11 cellular contexts compared by ENCODE assay signal in the genomic region with DNA sequence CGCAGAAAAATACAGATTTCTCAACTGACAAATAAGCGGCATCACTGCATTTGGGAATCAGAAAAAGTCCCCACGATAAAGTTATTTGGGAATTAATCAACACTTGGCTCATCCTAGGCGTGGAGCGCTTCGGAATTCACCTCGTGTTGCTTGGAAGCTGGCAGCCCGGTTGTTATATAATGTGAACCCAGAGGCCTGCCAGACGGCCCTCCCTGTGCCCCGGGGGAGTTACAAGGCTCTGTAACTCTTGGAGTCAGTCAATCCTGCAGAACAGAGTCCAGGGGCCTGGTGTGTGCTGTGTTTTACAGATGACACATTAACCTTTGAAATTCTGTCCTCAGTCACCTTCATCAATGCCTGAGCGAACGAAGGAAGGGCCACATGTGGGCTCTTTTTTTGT.
DNase-seq lines count a peak whose midpoint lies in the region; ATAC-seq, FAIRE-seq and TF ChIP-seq lines count a peak whose summit lies in the region.
"Had no signal": no experiment of that assay in that cellular context is flagged by ENCODE, and none has a peak within 500 bp of the region (broad histone marks: within the 10 kb centered on the region; RNA-seq: fewer than 3 reads in every experiment).

No MANE protein-coding gene starts in this region.

- TF ChIP-seq POLR2A in prostate gland (IDR thresholded peaks at IDR 0.05) (no peak), GM12891 (IDR thresholded peaks at IDR 0.05; ENCODE audit: low read depth, low read length) (no peak)

- H3K4me1 Mint-ChIP-seq in H9: peaks cover 44% of the 10 kb centered on the region in 2 experiments
- H3K4me1 Mint-ChIP-seq in effector memory CD8-positive, alpha-beta T cell (ENCODE audit: low read depth in 2 of 2): peaks cover 65 to 86% of the 10 kb centered on the region in 2 donors
- peaks cover 94% of the 10 kb centered on the region for H3K4me1 Mint-ChIP-seq in stimulated activated naive CD8-positive, alpha-beta T cell treated with anti-CD3 and anti-CD28 coated beads, Interleukin-15, amount 100 ng/mL, for 72 hours

- H3K4me3 ChIP-seq in liver (ENCODE audit: low read depth in 1 of 3, low read length in 3 of 3): no peak overlapping the region
- H3K4me3 ChIP-seq in prostate gland: no peak overlapping the region

- no peak overlapping the region for H3K56ac ChIP-seq in H9 (ENCODE audit: insufficient read length, low read depth, low read length)

- H3K4me3 Mint-ChIP-seq in H9: no peak overlapping the region
- H3K4me3 Mint-ChIP-seq in effector memory CD8-positive, alpha-beta T cell: no peak overlapping the region
- no peak overlapping the region for H3K4me3 Mint-ChIP-seq in stimulated activated naive CD8-positive, alpha-beta T cell treated with anti-CD3 and anti-CD28 coated beads, Interleukin-15, amount 100 ng/mL, for 72 hours

- H3K23me2 ChIP-seq in H9 (ENCODE audit: insufficient read length, low read depth, low read length, poor library complexity, severe bottlenecking): no peaks in the 10 kb centered on the region

- H2BK120ac ChIP-seq in H9 (ENCODE audit: low read depth, low read length, poor library complexity, severe bottlenecking): no peak overlapping the region

- no peak for TF ChIP-seq CTCF in H9 (conservative IDR thresholded peaks at IDR 0.05)
- TF ChIP-seq CTCF in liver (IDR thresholded peaks at IDR 0.05; ENCODE audit: low read depth, low read length, missing input control): no peak
- no peak for TF ChIP-seq CTCF in prostate gland (IDR thresholded peaks at IDR 0.05)

- no peaks in the 10 kb centered on the region for H3K27me3 Mint-ChIP-seq in H9 (ENCODE audit: low read depth)
- no peaks in the 10 kb centered on the region for H3K27me3 Mint-ChIP-seq in effector memory CD8-positive, alpha-beta T cell
- H3K27me3 Mint-ChIP-seq in stimulated activated naive CD8-positive, alpha-beta T cell treated with anti-CD3 and anti-CD28 coated beads, Interleukin-15, amount 100 ng/mL, for 72 hours: no peaks in the 10 kb centered on the region

- H4K91ac ChIP-seq in H9 (ENCODE audit: insufficient read length, low read depth, low read length): no peak overlapping the region

- no peaks in the 10 kb centered on the region for H3K9me3 Mint-ChIP-seq in H9
- no peaks in the 10 kb centered on the region for H3K9me3 Mint-ChIP-seq in effector memory CD8-positive, alpha-beta T cell
- H3K9me3 Mint-ChIP-seq in stimulated activated naive CD8-positive, alpha-beta T cell treated with anti-CD3 and anti-CD28 coated beads, Interleukin-15, amount 100 ng/mL, for 72 hours: peaks cover 0 to 6% of the 10 kb centered on the region in 2 donors

- WGBS in H9 (ENCODE audit: extremely low coverage, insufficient read length, low lambda C conversion rate): no CpG with 5 or more reads among the region's 12 CpGs
- 42% methylated on average over 12 of the region's 12 CpGs for WGBS in liver
- WGBS in prostate gland: 39% methylated on average over 12 of the region's 12 CpGs

- peaks cover 0 to 6% (median 1%) of the 10 kb centered on the region in 3 experiments; a peak in 2 of 7 replicates for H3K36me3 Mint-ChIP-seq in H9 (ENCODE audit: insufficient read depth in 1 of 3, low read depth in 3 of 3)
- peaks cover 31% of the 10 kb centered on the region for H3K36me3 Mint-ChIP-seq in effector memory CD8-positive, alpha-beta T cell (ENCODE audit: insufficient read depth)

- DNase-seq in H9: peak; percentile 35
- DNase-seq in effector memory CD8-positive, alpha-beta T cell: no peak
- no peak for DNase-seq in stimulated activated naive CD8-positive, alpha-beta T cell treated with anti-CD3 and anti-CD28 coated beads, Interleukin-15, amount 100 ng/mL, for 72 hours
- no peak for DNase-seq in prostate gland (ENCODE audit: low spot score)
- no peak for DNase-seq in GM12891 (ENCODE audit: insufficient read length, low spot score)
- DNase-seq: stimulated activated CD4-positive, alpha-beta T cell treated with anti-CD3 and anti-CD28 coated beads, Interleukin-4, amount 100 ng/mL, for 1 hour had no signal

- H3K36me3 ChIP-seq in liver (ENCODE audit: control insufficient read depth in 4 of 4, insufficient read depth in 3 of 4, low read depth in 1 of 4, low read length in 3 of 4) (no peaks in the 10 kb centered on the region), prostate gland (no peaks in the 10 kb centered on the region)

- H3K4ac ChIP-seq in H9 (ENCODE audit: low read depth, low read length): no peak overlapping the region

- no peak overlapping the region for H4K8ac ChIP-seq in H9 (replicated peaks; ENCODE audit: insufficient read length, low read depth, low read length)

- H3K9me3 ChIP-seq in H9 (ENCODE audit: control insufficient read depth, low read depth, low read length): no peaks in the 10 kb centered on the region
- no peaks in the 10 kb centered on the region for H3K9me3 ChIP-seq in liver (ENCODE audit: control insufficient read depth in 4 of 4, low read length in 3 of 4)
- no peaks in the 10 kb centered on the region for H3K9me3 ChIP-seq in prostate gland

- peaks cover 10% of the 10 kb centered on the region; the same call in 1 of the 2 replicates for H3K79me2 ChIP-seq in H9 (ENCODE audit: insufficient read depth, low read length)

- H3K27ac ChIP-seq in H9 (ENCODE audit: insufficient read length, low read depth, low read length) (no peak overlapping the region), liver (ENCODE audit: low read depth in 1 of 2, low read length in 2 of 2) (no peak overlapping the region), prostate gland (no peak overlapping the region)

- H3K18ac ChIP-seq in H9 (ENCODE audit: insufficient read length, low read depth, low read length): no peak overlapping the region

- ATAC-seq in effector memory CD8-positive, alpha-beta T cell (replicated peaks): no peak
- ATAC-seq in stimulated activated naive CD8-positive, alpha-beta T cell treated with anti-CD3 and anti-CD28 coated beads, Interleukin-15, amount 100 ng/mL, for 72 hours: no peak
- ATAC-seq in HG03039 (IDR thresholded peaks at IDR 0.05; ENCODE audit: unreplicated experiment): no peak
- no peak for ATAC-seq in GM19467 (IDR thresholded peaks at IDR 0.05; ENCODE audit: unreplicated experiment)

- H3K4me2 ChIP-seq in H9 (ENCODE audit: insufficient read depth, insufficient read length, low read length): no peak overlapping the region

- no peak overlapping the region for H2BK20ac ChIP-seq in H9 (ENCODE audit: low read depth, low read length, poor library complexity, severe bottlenecking)

- H3K27ac Mint-ChIP-seq in H9: peak overlapping the region in 2 of 3 experiments; percentile 49 to 52; a peak in 2 of 7 replicates
- H3K27ac Mint-ChIP-seq in effector memory CD8-positive, alpha-beta T cell: peak overlapping the region; percentile 95 to 97
- H3K27ac Mint-ChIP-seq in stimulated activated naive CD8-positive, alpha-beta T cell treated with anti-CD3 and anti-CD28 coated beads, Interleukin-15, amount 100 ng/mL, for 72 hours: peak overlapping the region; percentile 19 to 57

- no peaks in the 10 kb centered on the region for H4K20me1 ChIP-seq in H9 (ENCODE audit: control insufficient read depth, insufficient read depth, insufficient read length)

- H2AFZ ChIP-seq in H9 (ENCODE audit: low read length): no peak overlapping the region

- FAIRE-seq in GM12891 (lab: Jason Lieb, UNC): no peak
- FAIRE-seq: H54, urothelium cell line had no signal

- no peak overlapping the region for H2BK5ac ChIP-seq in H9 (ENCODE audit: insufficient read length, low read length)

- H4K5ac ChIP-seq in H9 (ENCODE audit: insufficient read length, low read depth, low read length): no peak overlapping the region

- no peaks in the 10 kb centered on the region for H3K27me3 ChIP-seq in H9 (ENCODE audit: insufficient read depth, low read length)
- no peaks in the 10 kb centered on the region for H3K27me3 ChIP-seq in liver (ENCODE audit: control insufficient read depth in 4 of 4, insufficient read depth in 4 of 4, low read length in 3 of 4)
- H3K27me3 ChIP-seq in prostate gland (replicated peaks; ENCODE audit: insufficient read depth): no peaks in the 10 kb centered on the region

- no peak overlapping the region for H3K14ac ChIP-seq in H9 (ENCODE audit: insufficient read depth, low read length)

- no peak overlapping the region for H2BK12ac ChIP-seq in H9 (ENCODE audit: insufficient read length, low read depth, low read length)

- no peak for TF ChIP-seq RAD21 in liver (IDR thresholded peaks at IDR 0.05)

- H3K4me1 ChIP-seq in H9 (ENCODE audit: insufficient read depth, low read length): peaks cover 8% of the 10 kb centered on the region; the same call in 1 of the 2 replicates
- H3K4me1 ChIP-seq in liver (ENCODE audit: control insufficient read depth in 4 of 4, insufficient read depth in 4 of 4, low read length in 3 of 4): peaks cover 3 to 9% (median 6%) of the 10 kb centered on the region in 4 donors
- H3K4me1 ChIP-seq in prostate gland (replicated peaks): no peaks in the 10 kb centered on the region

- no peak overlapping the region for H2BK15ac ChIP-seq in H9 (ENCODE audit: low read depth, low read length)

- H3K23ac ChIP-seq in H9 (ENCODE audit: insufficient read length, low read depth, low read length): no peak overlapping the region

- H3K9ac ChIP-seq in H9 (ENCODE audit: extremely low read depth, insufficient read length, low read length): no peak overlapping the region
- H3K9ac ChIP-seq in liver (ENCODE audit: low read depth in 1 of 2, low read length in 2 of 2): no peak overlapping the region

- no peak overlapping the region for H2AK5ac ChIP-seq in H9 (ENCODE audit: insufficient read length, low read length)

- no peaks in the 10 kb centered on the region for H3K79me1 ChIP-seq in H9 (ENCODE audit: insufficient read depth, low read depth, low read length, poor library complexity, severe bottlenecking)

- no peak overlapping the region for H3T11ph ChIP-seq in H9 (ENCODE audit: low read length)

- intact Hi-C loops in prostate gland (cut with DNase I): no loop called here

TF ChIP-seq in GM12891, 5 proteins besides CTCF, POLR2A, EP300 and RAD21:
- TF ChIP-seq PAX5 (IDR thresholded peaks at IDR 0.05; ENCODE audit: insufficient read depth, low read length, severe bottlenecking) (no peak), POU2F2 (IDR thresholded peaks at IDR 0.05; ENCODE audit: low read depth, low read length) (no peak), SPI1 (IDR thresholded peaks at IDR 0.05; ENCODE audit: low read depth, low read length) (no peak), POLR2AphosphoS5 (IDR thresholded peaks at IDR 0.05; ENCODE audit: low read depth, low read length) (no peak)
TF ChIP-seq in GM12891: peak in this region for 0.

Comparison
In these comparisons a context has a peak if more than half of its experiments do, and no peak if none do; other contexts are left out.
1. H3K27ac Mint-ChIP-seq: peak in every context shown above with its lines; median percentile 96 in effector memory CD8-positive, alpha-beta T cell; 50 in H9; 38 in stimulated activated naive CD8-positive, alpha-beta T cell treated with anti-CD3 and anti-CD28 coated beads, Interleukin-15, amount 100 ng/mL, for 72 hours.